27 cellular contexts compared by ENCODE assay signal in genomic region chr4:111267786-111268185, GRCh38.
"Had no signal": no experiment of that assay in that cellular context is flagged by ENCODE, and none has a peak within 500 bp of the region (broad histone marks: within the 10 kb centered on the region; RNA-seq: fewer than 3 reads in every experiment).

No MANE protein-coding gene starts in this region.

- H2AFZ ChIP-seq: parathyroid adenoma had no signal

- H3K4me2 ChIP-seq: neural progenitor cell, smooth muscle cell had no signal

- H3K79me2 ChIP-seq: parathyroid adenoma had no signal

- H3K9me3 ChIP-seq: ovary, psoas muscle, spleen, stomach, thoracic aorta, thyroid gland, tibial nerve, upper lobe of left lung, vagina had no signal

- FAIRE-seq: urothelium cell line had no signal

- H3K4me3 ChIP-seq: neural progenitor cell, ovary, psoas muscle, skin epidermis, smooth muscle cell, spleen, stomach, thoracic aorta, thyroid gland, tibial nerve, upper lobe of left lung, vagina had no signal

- H3K36me3 ChIP-seq: neural progenitor cell, ovary, spleen, stomach, thoracic aorta, thyroid gland, tibial nerve, upper lobe of left lung, vagina had no signal

- DNase-seq: natural killer cell; occipital lobe; ovary; posterior cingulate gyrus; psoas muscle; right cardiac atrium; spleen; stimulated activated CD4-positive, alpha-beta T cell treated with anti-CD3 and anti-CD28 coated beads, Interleukin-12 subunit alpha, Interleukin-12 subunit beta, amount 100 ng/mL, for 4 hours; stimulated activated CD4-positive, alpha-beta T cell treated with anti-CD3 and anti-CD28 coated beads, Interleukin-2, amount 100 ng/mL, for 24 hours; stimulated activated CD4-positive, alpha-beta T cell treated with anti-CD3 and anti-CD28 coated beads, Interleukin-2, amount 100 ng/mL, for 48 hours; stimulated activated CD4-positive, alpha-beta T cell treated with anti-CD3 and anti-CD28 coated beads, Interleukin-4, amount 100 ng/mL, for 24 hours; stimulated activated naive B cell treated with anti-CD40 and anti-IgM and Interleukin-4, amounts not matched to agents 10 μg/mL and 1 μg/mL and 100 μg/mL, for 72 hours; stimulated activated naive CD4-positive, alpha-beta T cell treated with Interleukin-2 at 50 U/mL for 16 hours; stomach; thyroid gland; trophoblast cell; upper lobe of left lung had no signal

- H3K27ac ChIP-seq: neural progenitor cell, ovary, parathyroid adenoma, psoas muscle, skin epidermis, spleen, stomach, thoracic aorta, thyroid gland, tibial nerve, upper lobe of left lung, vagina had no signal

- H3K9ac ChIP-seq: neural progenitor cell, parathyroid adenoma had no signal

- ATAC-seq: natural killer cell; right cardiac atrium; sciatic nerve; stimulated activated effector memory CD8-positive, alpha-beta T cell treated with anti-CD3 and anti-CD28 coated beads, Interleukin-12 subunit alpha, Interleukin-12 subunit beta, amount 100 ng/mL, for 72 hours; stimulated activated naive B cell treated with anti-CD40 and anti-IgM and Interleukin-4, amounts not matched to agents 10 μg/mL and 1 μg/mL and 100 μg/mL, for 72 hours had no signal

- H3K4me1 ChIP-seq: neural progenitor cell, parathyroid adenoma, spleen, stomach, thyroid gland, upper lobe of left lung, vagina had no signal

- H3K27me3 ChIP-seq: neural progenitor cell, ovary, spleen, stomach, thyroid gland, tibial nerve, upper lobe of left lung, vagina had no signal
